ENCODE assay signal across 2 cellular contexts in the genomic region with DNA sequence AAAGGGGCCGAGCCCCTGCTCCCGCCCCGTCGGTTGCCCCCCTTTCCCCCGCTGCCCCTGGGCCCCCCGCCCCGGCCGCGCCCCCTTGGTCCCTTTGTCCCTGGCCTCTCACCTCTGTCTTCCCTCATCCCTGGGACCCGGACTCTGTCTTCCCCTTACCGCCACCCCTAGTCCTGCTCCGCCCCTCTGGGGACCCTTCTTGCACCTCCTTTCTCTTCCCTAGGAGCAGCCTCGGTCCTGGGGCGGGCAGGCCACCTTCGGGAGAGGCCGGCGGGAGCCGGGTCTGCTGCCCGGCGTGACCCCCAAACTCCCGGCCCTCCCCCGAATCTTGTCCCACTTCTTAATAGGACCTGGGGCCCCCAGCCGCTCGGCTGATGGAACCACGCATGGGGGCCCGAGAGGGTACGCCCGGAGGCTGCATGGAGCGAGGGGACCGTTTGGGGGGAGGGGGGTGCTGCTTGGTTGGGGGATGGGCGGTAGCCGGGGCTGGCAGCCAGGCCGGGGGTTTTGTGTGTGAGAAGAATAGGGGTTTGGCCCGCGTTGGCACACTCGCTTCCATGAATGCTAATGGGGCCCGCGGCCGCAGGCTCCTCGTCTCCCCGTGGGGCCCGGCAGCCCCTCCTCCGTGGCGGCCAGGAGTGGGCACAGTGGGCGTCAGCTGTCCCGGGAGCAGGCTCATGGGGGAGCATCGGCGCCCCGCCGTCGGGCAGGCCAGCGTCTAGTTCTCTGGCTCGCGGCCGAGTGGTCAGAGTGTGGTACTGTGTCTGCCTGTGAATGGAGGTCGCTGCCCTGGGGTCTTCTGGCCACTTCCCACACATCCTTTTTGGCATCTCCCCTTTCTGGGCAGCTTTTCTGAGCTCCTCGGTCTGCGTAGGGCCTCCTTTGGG.
TF ChIP-seq lines count a peak whose summit lies in the region.

No MANE protein-coding gene starts in this region.

TF ChIP-seq in H1, 55 proteins besides CTCF, POLR2A, EP300 and RAD21:
- TF ChIP-seq TAF7 (optimal IDR thresholded peaks at IDR 0.05; ENCODE audit: borderline replicate concordance, low read depth, low read length) (no peak), KDM4A (IDR thresholded peaks at IDR 0.05; ENCODE audit: low read depth, low read length, severe bottlenecking) (peak; percentile 10)

TF ChIP-seq in HEK293T, 16 proteins besides CTCF, POLR2A, EP300 and RAD21:
- TF ChIP-seq NFRKB (IDR thresholded peaks at IDR 0.05) = no peak
- TF ChIP-seq PKNOX1 (IDR thresholded peaks at IDR 0.05) = no peak
- TF ChIP-seq CTBP1 (IDR thresholded peaks at IDR 0.05; ENCODE audit: borderline replicate concordance) = no peak
- TF ChIP-seq ARNT (IDR thresholded peaks at IDR 0.05) = no peak
- no peak for TF ChIP-seq L3MBTL2 (conservative IDR thresholded peaks at IDR 0.05)
- no peak for TF ChIP-seq FOXM1 (IDR thresholded peaks at IDR 0.05; ENCODE audit: borderline replicate concordance)
- no peak for TF ChIP-seq HDGF (IDR thresholded peaks at IDR 0.05; ENCODE audit: borderline replicate concordance)
- no peak for TF ChIP-seq TARDBP (IDR thresholded peaks at IDR 0.05)
